In genomic region chr12:52200086-52200782, GRCh38 we compare ENCODE assay signal across 17 cellular contexts. TPM values are rescaled to one million over a fixed set of nuclear protein-coding genes. Genes with fewer than 3 reads are reported as not detected.
DNase-seq lines count a peak whose midpoint lies in the region; ATAC-seq and TF ChIP-seq lines count a peak whose summit lies in the region.
"Had no signal": no experiment of that assay in that cellular context is flagged by ENCODE, and none has a peak within 500 bp of the region (broad histone marks: within the 10 kb centered on the region; RNA-seq: fewer than 3 reads in every experiment).

No MANE protein-coding gene starts in this region.

- no peaks in the 10 kb centered on the region for H3K79me2 ChIP-seq in osteoblast (ENCODE audit: insufficient read depth, low read length)

- H3K4me3 ChIP-seq in SJCRH30 (peak overlapping the region; percentile 43), osteoblast (ENCODE audit: insufficient read depth, low read length) (no peak overlapping the region)
- H3K4me3 ChIP-seq: HAP-1, testis had no signal

- H3K9me3 ChIP-seq in SJCRH30 (replicated peaks) (no peaks in the 10 kb centered on the region), osteoblast (ENCODE audit: low read depth, low read length) (no peaks in the 10 kb centered on the region)
- H3K9me3 ChIP-seq: HAP-1, testis had no signal

- no peaks in the 10 kb centered on the region for H4K20me1 ChIP-seq in osteoblast (ENCODE audit: insufficient read depth, low read length)

- H3K27ac ChIP-seq in SJCRH30 (peak overlapping the region; percentile 89), osteoblast (ENCODE audit: low read depth, low read length) (no peak overlapping the region)
- H3K27ac ChIP-seq: testis had no signal

- no peak overlapping the region for H2AFZ ChIP-seq in osteoblast (ENCODE audit: low read length)

- TF ChIP-seq CTCF in HFFc6 (IDR thresholded peaks at IDR 0.05) (no peak), glutamatergic neuron (IDR thresholded peaks at IDR 0.05; ENCODE audit: partially characterized antibody, unreplicated experiment) (no peak), osteoblast (IDR thresholded peaks at IDR 0.05; ENCODE audit: extremely low read depth, low read depth, low read length) (no peak)

- peak overlapping the region; percentile 43; the same call in 1 of the 2 replicates for H3K27ac Mint-ChIP-seq in HFFc6
- no peak overlapping the region for H3K27ac Mint-ChIP-seq in glutamatergic neuron (ENCODE audit: unreplicated experiment)
- H3K27ac Mint-ChIP-seq: activated naive CD8-positive, alpha-beta T cell; activated T-cell treated with anti-CD3 and anti-CD28 coated beads, Interleukin-2, amount 50 U/mL, for 24 hours had no signal

- H3K36me3 ChIP-seq in SJCRH30 (no peaks in the 10 kb centered on the region), osteoblast (ENCODE audit: insufficient read depth, low read length) (no peaks in the 10 kb centered on the region)
- H3K36me3 ChIP-seq: HAP-1 had no signal

- ATAC-seq in HG03097 (IDR thresholded peaks at IDR 0.05; ENCODE audit: low FRiP score, unreplicated experiment) (no peak), HG02610 (IDR thresholded peaks at IDR 0.05; ENCODE audit: unreplicated experiment) (no peak)

- H3K4me3 Mint-ChIP-seq in HFFc6 (no peak overlapping the region), glutamatergic neuron (ENCODE audit: unreplicated experiment) (no peak overlapping the region)
- H3K4me3 Mint-ChIP-seq: activated naive CD8-positive, alpha-beta T cell; activated T-cell treated with anti-CD3 and anti-CD28 coated beads, Interleukin-2, amount 50 U/mL, for 24 hours; CD4-positive, CD25-positive, alpha-beta regulatory T cell had no signal

- H3K9me3 Mint-ChIP-seq in HFFc6 (no peaks in the 10 kb centered on the region), glutamatergic neuron (ENCODE audit: unreplicated experiment) (peaks cover 4% of the 10 kb centered on the region)
- H3K9me3 Mint-ChIP-seq: activated T-cell treated with anti-CD3 and anti-CD28 coated beads, Interleukin-2, amount 50 U/mL, for 24 hours had no signal

- H3K4me1 ChIP-seq in SJCRH30 (peaks cover 58% of the 10 kb centered on the region), osteoblast (ENCODE audit: insufficient read depth, low read length) (peaks cover 54% of the 10 kb centered on the region)
- H3K4me1 ChIP-seq: HAP-1 had no signal

- H3K4me1 Mint-ChIP-seq in HFFc6 (ENCODE audit: low read depth) = peaks cover 65% of the 10 kb centered on the region
- peaks cover 6% of the 10 kb centered on the region for H3K4me1 Mint-ChIP-seq in glutamatergic neuron (ENCODE audit: low read depth, unreplicated experiment)

- no peak for DNase-seq in HFFc6
- DNase-seq in SJCRH30 = peak; percentile 87 to 89
- DNase-seq in glutamatergic neuron = peak; percentile 7
- peak; percentile 83 for DNase-seq in osteoblast (ENCODE audit: insufficient read length, low spot score, missing footprints)
- no peak for DNase-seq in SIG-M5 (lab: John Stamatoyannopoulos, UW)
- DNase-seq: activated T-cell treated with anti-CD3 and anti-CD28 coated beads, Interleukin-2, amount 50 U/mL, for 24 hours; CD4-positive, CD25-positive, alpha-beta regulatory T cell; foreskin fibroblast; nucleus accumbens; stimulated activated CD4-positive, alpha-beta T cell treated with anti-CD3 and anti-CD28 coated beads, Interleukin-2, amount 100 ng/mL, for 48 hours; stimulated activated CD8-positive, alpha-beta memory T cell treated with anti-CD3 and anti-CD28 coated beads, Interleukin-4, amount 100 ng/mL, for 48 hours; testis had no signal

- no peaks in the 10 kb centered on the region for H3K36me3 Mint-ChIP-seq in HFFc6 (ENCODE audit: low read depth)
- no peaks in the 10 kb centered on the region for H3K36me3 Mint-ChIP-seq in glutamatergic neuron (ENCODE audit: unreplicated experiment)
- H3K36me3 Mint-ChIP-seq: activated naive CD8-positive, alpha-beta T cell; CD4-positive, CD25-positive, alpha-beta regulatory T cell had no signal

- no peak overlapping the region for H3K4me2 ChIP-seq in osteoblast (ENCODE audit: insufficient read depth, low read length)

- H3K27me3 ChIP-seq in SJCRH30 (no peaks in the 10 kb centered on the region), osteoblast (ENCODE audit: insufficient read depth, low read length) (no peaks in the 10 kb centered on the region)
- H3K27me3 ChIP-seq: testis had no signal

- H3K27me3 Mint-ChIP-seq in HFFc6 (ENCODE audit: insufficient read depth) (no peaks in the 10 kb centered on the region; the same call in none of the 2 replicates), glutamatergic neuron (ENCODE audit: unreplicated experiment) (peaks cover 15% of the 10 kb centered on the region)

RNA-seq across cellular contexts. Expression of gene KRT80, which starts 8.4 kb away (rescaled TPM):
- 1 to 10 TPM; 2.3 to 3.7 (median 2.8) TPM for total RNA-seq in HFFc6 (2021; fragmentation: NEBNext Ultra II Directional; extraction: Animal tissue kit (Norgen Biotek cat#: 25700))
- total RNA-seq in SJCRH30 (2014; rRNA removed; shearing (Covaris generic)) = 45.7 and 49.0 TPM in 2 replicates
- total RNA-seq in glutamatergic neuron (ENCODE audit: unreplicated experiment) (not detected), osteoblast (0.59 and 0.72 TPM in 2 replicates)
- total RNA-seq: CD4-positive, CD25-positive, alpha-beta regulatory T cell had no signal

RNA-seq across cellular contexts. Expression of gene KRT7, which starts 32.8 kb away (rescaled TPM):
- total RNA-seq in HFFc6 (2021; fragmentation: NEBNext Ultra II Directional; extraction: Animal tissue kit (Norgen Biotek cat#: 25700)) = 100 to 1,000 TPM in 2 of 6 experiments, 10 to 100 TPM in 4; 62.7 to 379 (median 67.5) TPM
- 1.5 and 2.8 TPM in 2 replicates for total RNA-seq in SJCRH30 (2014; rRNA removed; shearing (Covaris generic))
- total RNA-seq in glutamatergic neuron (ENCODE audit: unreplicated experiment) (not detected), osteoblast (20.9 and 27.9 TPM in 2 replicates)
- total RNA-seq: CD4-positive, CD25-positive, alpha-beta regulatory T cell; SK-MEL-5 had no signal

Comparison
In these comparisons a context has a peak if more than half of its experiments do, and no peak if none do; other contexts are left out.
1. DNase-seq: peak in SJCRH30 (2 of 2), glutamatergic neuron (single experiment) and osteoblast (single experiment); none in HFFc6 (single experiment) and SIG-M5 (single experiment).